In genomic region chr1:184082541-184082940, GRCh38 we compare ENCODE assay signal across 1 cellular context.
TF ChIP-seq lines count a peak whose summit lies in the region.

No MANE protein-coding gene starts in this region.

TF ChIP-seq in endothelial cell of umbilical vein, 7 proteins besides CTCF, POLR2A, EP300 and RAD21:
- TF ChIP-seq GATA2 (IDR thresholded peaks at IDR 0.05; ENCODE audit: insufficient read depth, insufficient read length, low read depth, low read length) (no peak), POLR2AphosphoS5 (IDR thresholded peaks at IDR 0.05; ENCODE audit: insufficient read depth, low read depth, low read length) (no peak), EZH2 (IDR thresholded peaks at IDR 0.05; ENCODE audit: borderline replicate concordance, low read depth, low read length, severe bottlenecking) (no peak), MAX (IDR thresholded peaks at IDR 0.05; ENCODE audit: insufficient read depth, insufficient read length) (no peak)
TF ChIP-seq in endothelial cell of umbilical vein: peak in this region for 0.
